Comparison of ENCODE assay signal across 9 cellular contexts in genomic region chr22:49664891-49665290, GRCh38.
"Had no signal": no experiment of that assay in that cellular context is flagged by ENCODE, and none has a peak within 500 bp of the region (broad histone marks: within the 10 kb centered on the region; RNA-seq: fewer than 3 reads in every experiment).

No MANE protein-coding gene starts in this region.

- H3K9me3 Mint-ChIP-seq: activated naive CD4-positive, alpha-beta T cell treated with anti-CD3 and anti-CD28 coated beads, Interleukin-2, amount 50 U/mL, for 72 hours; activated T-helper 17 cell treated with anti-CD3 and anti-CD28 coated beads, Interleukin-2, amount 50 U/mL, for 72 hours; T-cell had no signal

- H3K36me3 ChIP-seq: transverse colon had no signal

- H3K36me3 Mint-ChIP-seq: stimulated activated naive B cell treated with anti-CD40 and anti-IgM and Interleukin-4, amounts not matched to agents 10 μg/mL and 1 μg/mL and 100 μg/mL, for 72 hours; T-cell had no signal

- H3K4me1 Mint-ChIP-seq: activated T-helper 17 cell treated with anti-CD3 and anti-CD28 coated beads, Interleukin-2, amount 50 U/mL, for 72 hours had no signal

- H3K4me1 ChIP-seq: foreskin keratinocyte, transverse colon had no signal

- ATAC-seq: activated naive CD4-positive, alpha-beta T cell treated with anti-CD3 and anti-CD28 coated beads, Interleukin-2, amount 50 U/mL, for 72 hours; activated T-helper 17 cell treated with anti-CD3 and anti-CD28 coated beads, Interleukin-2, amount 50 U/mL, for 72 hours; foreskin keratinocyte; stimulated activated naive B cell treated with anti-CD40 and anti-IgM and Interleukin-4, amounts not matched to agents 10 μg/mL and 1 μg/mL and 100 μg/mL, for 72 hours; T-cell had no signal

- H3K4me3 Mint-ChIP-seq: activated T-helper 17 cell treated with anti-CD3 and anti-CD28 coated beads, Interleukin-2, amount 50 U/mL, for 72 hours; stimulated activated naive B cell treated with anti-CD40 and anti-IgM and Interleukin-4, amounts not matched to agents 10 μg/mL and 1 μg/mL and 100 μg/mL, for 72 hours; T-cell had no signal

- H3K27ac ChIP-seq: foreskin keratinocyte, transverse colon had no signal

- H3K27ac Mint-ChIP-seq: activated naive CD4-positive, alpha-beta T cell treated with anti-CD3 and anti-CD28 coated beads, Interleukin-2, amount 50 U/mL, for 72 hours; activated T-helper 17 cell treated with anti-CD3 and anti-CD28 coated beads, Interleukin-2, amount 50 U/mL, for 72 hours; stimulated activated naive B cell treated with anti-CD40 and anti-IgM and Interleukin-4, amounts not matched to agents 10 μg/mL and 1 μg/mL and 100 μg/mL, for 72 hours had no signal

- H3K9me3 ChIP-seq: transverse colon had no signal

- H3K4me3 ChIP-seq: transverse colon had no signal

- DNase-seq: activated CD4-positive, alpha-beta T cell treated with anti-CD3 and anti-CD28 coated beads for 48 hours; activated T-cell treated with anti-CD3 and anti-CD28 coated beads for 4 hours; foreskin keratinocyte; stimulated activated naive B cell treated with anti-CD40 and anti-IgM and Interleukin-4, amounts not matched to agents 10 μg/mL and 1 μg/mL and 100 μg/mL, for 72 hours; T1000; transverse colon had no signal
